ENCODE assay signal across 8 cellular contexts in the genomic region with DNA sequence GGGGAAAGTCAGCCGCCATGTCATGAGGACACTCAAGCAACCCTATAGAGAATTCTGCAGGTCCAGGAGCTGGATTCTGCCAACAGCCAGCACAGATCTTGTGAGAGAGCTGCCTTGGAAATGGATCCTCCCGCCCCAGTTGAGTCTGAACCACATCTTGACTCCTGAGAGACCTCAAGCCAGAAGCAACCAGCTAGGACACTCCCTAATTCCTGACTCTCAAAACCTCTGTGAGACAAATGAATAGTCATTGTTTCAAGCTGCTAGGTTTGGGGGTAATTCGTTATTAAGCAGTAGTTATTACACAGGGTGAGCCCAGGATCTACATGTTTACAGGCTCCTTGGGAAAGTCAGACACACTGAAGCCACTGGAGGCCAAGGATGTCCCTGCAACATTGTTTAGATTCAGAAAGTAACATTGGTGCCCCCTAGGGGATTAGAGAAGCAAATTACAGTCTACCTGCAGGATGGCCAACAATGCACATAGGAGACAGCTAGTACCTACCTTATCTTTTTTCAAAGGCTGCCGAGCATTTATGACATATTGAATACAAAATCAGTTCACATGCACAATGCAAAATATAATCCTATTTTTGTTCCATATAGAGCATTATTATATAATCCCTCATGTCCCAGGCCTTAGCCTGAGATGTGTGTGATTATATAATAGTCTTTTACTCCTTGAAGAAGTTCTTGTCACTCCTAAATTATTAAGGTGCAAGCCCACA. TPM values are rescaled to one million over a fixed set of nuclear protein-coding genes. Genes with fewer than 3 reads are reported as not detected.
DNase-seq lines count a peak whose midpoint lies in the region; ATAC-seq and TF ChIP-seq lines count a peak whose summit lies in the region.

No MANE protein-coding gene starts in this region.

- no peaks in the 10 kb centered on the region for H3K9me3 Mint-ChIP-seq in activated naive CD8-positive, alpha-beta T cell treated with anti-CD3 and anti-CD28 coated beads, Interleukin-2, amount 10 ng/mL, durations not matched to agents 7 days and 5 days
- H3K9me3 Mint-ChIP-seq in activated naive CD8-positive, alpha-beta T cell treated with anti-CD3 and anti-CD28 coated beads for 36 hours, result no peaks in the 10 kb centered on the region
- no peaks in the 10 kb centered on the region for H3K9me3 Mint-ChIP-seq in endodermal cell

- no peak overlapping the region for H3K23ac ChIP-seq in mesendoderm (ENCODE audit: low read length)

- H3K79me2 ChIP-seq in Karpas-422 (ENCODE audit: low read length) (no peaks in the 10 kb centered on the region), mesendoderm (ENCODE audit: control insufficient read depth, insufficient read depth, low read length) (no peaks in the 10 kb centered on the region)

- no peak overlapping the region for H2AK5ac ChIP-seq in mesendoderm (ENCODE audit: low read length)

- no peak overlapping the region for H2BK15ac ChIP-seq in mesendoderm (replicated peaks; ENCODE audit: low read depth)

- H3K4me3 Mint-ChIP-seq in activated naive CD8-positive, alpha-beta T cell treated with anti-CD3 and anti-CD28 coated beads, Interleukin-2, amount 10 ng/mL, durations not matched to agents 7 days and 5 days, result no peak overlapping the region
- H3K4me3 Mint-ChIP-seq in activated naive CD8-positive, alpha-beta T cell treated with anti-CD3 and anti-CD28 coated beads for 36 hours, result no peak overlapping the region
- no peak overlapping the region for H3K4me3 Mint-ChIP-seq in endodermal cell

- H3K79me1 ChIP-seq in mesendoderm (ENCODE audit: low read length), result no peaks in the 10 kb centered on the region

- CTCF ChIA-PET in Panc1 (lab: Charles Lee), result interaction anchor here (0.6 to 1.0 kb wide), 4 partner anchors 9 to 553 kb away, joined by 3 to 6 read pairs (median 4); no protein-coding TSS in a partner anchor

- H2AFZ ChIP-seq in Karpas-422 (ENCODE audit: low read length), result no peak overlapping the region

- no peak for DNase-seq in activated naive CD8-positive, alpha-beta T cell treated with anti-CD3 and anti-CD28 coated beads, Interleukin-2, amount 10 ng/mL, durations not matched to agents 7 days and 5 days
- DNase-seq in activated naive CD8-positive, alpha-beta T cell treated with anti-CD3 and anti-CD28 coated beads for 36 hours, result no peak
- DNase-seq in Karpas-422 (peak; percentile 78), Panc1 (ENCODE audit: low read depth, low spot score) (peak; percentile 7), endodermal cell (peak; percentile 79), mesendoderm (peak; percentile 91), mesenteric fat pad (ENCODE audit: low spot score) (no peak)
- DNase-seq in stimulated activated CD4-positive, alpha-beta T cell treated with anti-CD3 and anti-CD28 coated beads, Interleukin-1b, Interleukin-23, amount 100 ng/mL, for 48 hours, result no peak

- no peaks in the 10 kb centered on the region for H3K36me3 Mint-ChIP-seq in activated naive CD8-positive, alpha-beta T cell treated with anti-CD3 and anti-CD28 coated beads, Interleukin-2, amount 10 ng/mL, durations not matched to agents 7 days and 5 days
- no peaks in the 10 kb centered on the region for H3K36me3 Mint-ChIP-seq in activated naive CD8-positive, alpha-beta T cell treated with anti-CD3 and anti-CD28 coated beads for 36 hours
- no peaks in the 10 kb centered on the region for H3K36me3 Mint-ChIP-seq in endodermal cell (ENCODE audit: low read depth)

- no peak overlapping the region for H3K4me3 ChIP-seq in Karpas-422 (ENCODE audit: low read length)
- H3K4me3 ChIP-seq in Panc1 (ENCODE audit: low read depth in 2 of 2, low read length in 2 of 2), result no peak overlapping the region
- no peak overlapping the region for H3K4me3 ChIP-seq in endodermal cell (ENCODE audit: low read length)
- no peak overlapping the region for H3K4me3 ChIP-seq in mesendoderm (ENCODE audit: low read length)

- H3K4me1 Mint-ChIP-seq in activated naive CD8-positive, alpha-beta T cell treated with anti-CD3 and anti-CD28 coated beads, Interleukin-2, amount 10 ng/mL, durations not matched to agents 7 days and 5 days, result no peaks in the 10 kb centered on the region
- no peaks in the 10 kb centered on the region for H3K4me1 Mint-ChIP-seq in activated naive CD8-positive, alpha-beta T cell treated with anti-CD3 and anti-CD28 coated beads for 36 hours
- peaks cover 14% of the 10 kb centered on the region for H3K4me1 Mint-ChIP-seq in endodermal cell

- H3K9me2 ChIP-seq in Karpas-422 (replicated peaks; ENCODE audit: insufficient read depth, low read length), result no peaks in the 10 kb centered on the region

- TF ChIP-seq CTCF in Panc1 (IDR thresholded peaks at IDR 0.05) (peak; percentile 82), endodermal cell (conservative IDR thresholded peaks at IDR 0.05) (peak; percentile 88)

- H3K36me3 ChIP-seq in Karpas-422 (ENCODE audit: insufficient read depth, low read length), result no peaks in the 10 kb centered on the region
- H3K36me3 ChIP-seq in Panc1 (ENCODE audit: control insufficient read depth, insufficient read depth, low read length), result no peaks in the 10 kb centered on the region
- H3K36me3 ChIP-seq in endodermal cell (ENCODE audit: control insufficient read depth, insufficient read depth, low read length), result no peaks in the 10 kb centered on the region
- no peaks in the 10 kb centered on the region for H3K36me3 ChIP-seq in mesendoderm (ENCODE audit: control insufficient read depth, insufficient read depth, low read length)

- intact Hi-C loops in Panc1 (cut with micrococcal nuclease; ENCODE audit: unreplicated experiment), result loop anchor here (10.0 kb wide), 2 partner anchors 262 to 462 kb away; no protein-coding TSS in a partner anchor

- H3K4me2 ChIP-seq in Karpas-422 (ENCODE audit: low read depth, low read length, poor library complexity, severe bottlenecking) (no peak overlapping the region), mesendoderm (ENCODE audit: low read length) (no peak overlapping the region)

- peak overlapping the region; percentile 61 for H3K56ac ChIP-seq in mesendoderm (ENCODE audit: low read length)

- in situ Hi-C loops in Panc1 (cut with HindIII; ENCODE audit: low pct_unique_long_range_greater_than_20kb, low sequenced_read_pairs), result no loop called here

- H4K5ac ChIP-seq in mesendoderm (ENCODE audit: low read length), result no peak overlapping the region

- H3K27ac ChIP-seq in Karpas-422 (ENCODE audit: low read length) (no peak overlapping the region), Panc1 (ENCODE audit: low read length) (no peak overlapping the region), endodermal cell (ENCODE audit: low read depth, low read length) (no peak overlapping the region), mesendoderm (ENCODE audit: low read depth, low read length) (peak overlapping the region; percentile 28)

- no peak overlapping the region for H3K27ac Mint-ChIP-seq in activated naive CD8-positive, alpha-beta T cell treated with anti-CD3 and anti-CD28 coated beads, Interleukin-2, amount 10 ng/mL, durations not matched to agents 7 days and 5 days
- no peak overlapping the region for H3K27ac Mint-ChIP-seq in activated naive CD8-positive, alpha-beta T cell treated with anti-CD3 and anti-CD28 coated beads for 36 hours
- no peak overlapping the region for H3K27ac Mint-ChIP-seq in endodermal cell

- H4K8ac ChIP-seq in mesendoderm (ENCODE audit: low read depth, low read length), result no peak overlapping the region

- H2BK120ac ChIP-seq in mesendoderm (ENCODE audit: low read depth, low read length), result no peak overlapping the region

- peak overlapping the region; percentile 55 for H3K18ac ChIP-seq in mesendoderm (ENCODE audit: low read length)

- POLR2A ChIA-PET in activated naive CD8-positive, alpha-beta T cell treated with anti-CD3 and anti-CD28 coated beads, Interleukin-2, amount 10 ng/mL, durations not matched to agents 7 days and 5 days (lab: Charles Lee), result no interaction called here
- POLR2A ChIA-PET in Panc1 (lab: Charles Lee), result no interaction called here

- H3K9ac ChIP-seq in Karpas-422 (ENCODE audit: low read length), result no peak overlapping the region
- no peak overlapping the region for H3K9ac ChIP-seq in endodermal cell (ENCODE audit: extremely low read depth, low read length, poor library complexity, severe bottlenecking)
- no peak overlapping the region for H3K9ac ChIP-seq in mesendoderm (ENCODE audit: low read length)

- H3K4me1 ChIP-seq in Karpas-422 (ENCODE audit: low read length) (no peaks in the 10 kb centered on the region), Panc1 (ENCODE audit: control insufficient read depth, insufficient read depth, low read length) (no peaks in the 10 kb centered on the region), endodermal cell (ENCODE audit: control insufficient read depth, insufficient read depth, low read length) (peaks cover 9% of the 10 kb centered on the region), mesendoderm (ENCODE audit: control insufficient read depth, low read depth, low read length) (no peaks in the 10 kb centered on the region)

- H3K4ac ChIP-seq in mesendoderm (ENCODE audit: low read depth, low read length), result peak overlapping the region; percentile 81

- no peaks in the 10 kb centered on the region for H3K9me3 ChIP-seq in Karpas-422 (ENCODE audit: low read length)
- H3K9me3 ChIP-seq in Panc1 (ENCODE audit: control insufficient read depth, insufficient read depth, low read depth, low read length), result no peaks in the 10 kb centered on the region
- no peaks in the 10 kb centered on the region for H3K9me3 ChIP-seq in endodermal cell (ENCODE audit: control insufficient read depth, low read length)

- 57 to 83% methylated on average over 1 to 4 of the region's 4 CpGs for WGBS in endodermal cell (ENCODE audit: insufficient coverage in 1 of 2, insufficient read length in 1 of 2), 2 experiments
- no CpG with 5 or more reads among the region's 4 CpGs for WGBS in mesendoderm (ENCODE audit: extremely low coverage, insufficient coverage, low lambda C conversion rate)

- peaks cover 8% of the 10 kb centered on the region for H3K27me3 Mint-ChIP-seq in activated naive CD8-positive, alpha-beta T cell treated with anti-CD3 and anti-CD28 coated beads, Interleukin-2, amount 10 ng/mL, durations not matched to agents 7 days and 5 days
- H3K27me3 Mint-ChIP-seq in activated naive CD8-positive, alpha-beta T cell treated with anti-CD3 and anti-CD28 coated beads for 36 hours, result peaks cover 11% of the 10 kb centered on the region
- H3K27me3 Mint-ChIP-seq in endodermal cell (ENCODE audit: insufficient read depth), result no peaks in the 10 kb centered on the region

- H3K27me3 ChIP-seq in Karpas-422 (ENCODE audit: low read length) (no peaks in the 10 kb centered on the region), Panc1 (ENCODE audit: control insufficient read depth, insufficient read depth, low read length) (peaks cover 13% of the 10 kb centered on the region), endodermal cell (ENCODE audit: control insufficient read depth, insufficient read depth, low read length, poor library complexity, severe bottlenecking) (no peaks in the 10 kb centered on the region), mesendoderm (ENCODE audit: insufficient read depth, low read length, poor library complexity) (no peaks in the 10 kb centered on the region)

- ATAC-seq in activated naive CD8-positive, alpha-beta T cell treated with anti-CD3 and anti-CD28 coated beads, Interleukin-2, amount 10 ng/mL, durations not matched to agents 7 days and 5 days (ENCODE audit: low read depth), result peak; percentile 42
- ATAC-seq in Panc1, result peak; percentile 92

- BruUV-seq in Panc1 (replicated peaks; lab: Mats Ljungman, UMichigan), result no TSS peak

- no peaks in the 10 kb centered on the region for H4K20me1 ChIP-seq in Karpas-422 (ENCODE audit: insufficient read depth, low read depth, low read length)

- H2BK5ac ChIP-seq in mesendoderm (ENCODE audit: low read length), result peak overlapping the region; percentile 56

RNA-seq across cellular contexts. Expression of a gene that starts 57.9 kb away (rescaled TPM):
- 1 to 10 TPM; 6.8 to 6.9 TPM for total RNA-seq in activated naive CD8-positive, alpha-beta T cell treated with anti-CD3 and anti-CD28 coated beads, Interleukin-2, amount 10 ng/mL, durations not matched to agents 7 days and 5 days
- 1 to 10 TPM; 4.2 to 4.3 TPM for total RNA-seq in activated naive CD8-positive, alpha-beta T cell treated with anti-CD3 and anti-CD28 coated beads for 36 hours
- 4.0 and 5.5 TPM in 2 replicates for total RNA-seq in Karpas-422 (2014; rRNA removed; shearing (Covaris generic); ENCODE audit: low replicate concordance)
- total RNA-seq in Panc1 (2021; ENCODE audit: unreplicated experiment) (10.1 TPM), endodermal cell (1 to 10 TPM; 6.2 to 6.8 TPM), mesenteric fat pad (14.1 TPM)
- polyA plus RNA-seq in Panc1 (2012; ENCODE audit: insufficient read length), result 13.3 TPM
- 5.3 TPM for polyA plus RNA-seq in endodermal cell (2013, experiment 1 of 2)
- polyA plus RNA-seq in endodermal cell (2013, experiment 2 of 2), result 4.9 TPM
- 2.1 TPM for polyA plus RNA-seq in mesendoderm (2013, experiment 1 of 2)
- polyA plus RNA-seq in mesendoderm (2013, experiment 2 of 2), result 2.2 TPM

Comparison
In these comparisons a context has a peak if more than half of its experiments do, and no peak if none do; other contexts are left out.
1. DNase-seq: peak in Karpas-422 (single experiment), Panc1 (single experiment), endodermal cell (single experiment) and mesendoderm (single experiment); none in activated naive CD8-positive, alpha-beta T cell treated with anti-CD3 and anti-CD28 coated beads, Interleukin-2, amount 10 ng/mL, durations not matched to agents 7 days and 5 days (single experiment), activated naive CD8-positive, alpha-beta T cell treated with anti-CD3 and anti-CD28 coated beads for 36 hours (single experiment), mesenteric fat pad (single experiment) and stimulated activated CD4-positive, alpha-beta T cell treated with anti-CD3 and anti-CD28 coated beads, Interleukin-1b, Interleukin-23, amount 100 ng/mL, for 48 hours (single experiment).